Comparison of ENCODE assay signal across 26 cellular contexts in genomic region chr9:97076238-97076637, GRCh38.
"Had no signal": no experiment of that assay in that cellular context is flagged by ENCODE, and none has a peak within 500 bp of the region (broad histone marks: within the 10 kb centered on the region; RNA-seq: fewer than 3 reads in every experiment).

No MANE protein-coding gene starts in this region.

- H3K9me3 ChIP-seq: adrenal gland, ascending aorta, breast epithelium, esophagus squamous epithelium, gastrocnemius medialis, lower lobe of right lung, mucosa of descending colon, stomach, suprapubic skin had no signal

- DNase-seq: activated B cell treated with CpG ODN at 0.5 μM for 24 hours; activated CD4-positive, alpha-beta T cell treated with anti-CD3 and anti-CD28 coated beads for 36 hours; activated CD4-positive, alpha-beta T cell treated with anti-CD3 and anti-CD28 coated beads, Interleukin-2, amount 50 U/mL, for 4 hours; activated CD8-positive, alpha-beta memory T cell treated with anti-CD3 and anti-CD28 coated beads, Interleukin-2, amount 50 U/mL, for 48 hours; activated naive CD4-positive, alpha-beta T cell; activated T-cell treated with anti-CD3 and anti-CD28 coated beads, Interleukin-2, amount 50 U/mL, for 4 hours; adrenal gland; endodermal cell; esophagus squamous epithelium; gastrocnemius medialis; hypothalamus; lower lobe of right lung; mesendoderm; mucosa of descending colon; naive B cell; occipital lobe; stimulated activated CD4-positive, alpha-beta T cell treated with anti-CD3 and anti-CD28 coated beads, Interleukin-15, amount 100 ng/mL, for 24 hours; stomach; T-helper 1 cell; T-helper 9 cell had no signal

- H3K4me1 ChIP-seq: adrenal gland, ascending aorta, breast epithelium, gastrocnemius medialis, lower lobe of right lung had no signal

- H3K36me3 ChIP-seq: adrenal gland, ascending aorta, breast epithelium, esophagus squamous epithelium, gastrocnemius medialis, lower lobe of right lung, stomach, suprapubic skin had no signal

- H3K4me3 ChIP-seq: adrenal gland, ascending aorta, coronary artery, lower lobe of right lung, mucosa of descending colon, smooth muscle cell had no signal

- H3K4me2 ChIP-seq: smooth muscle cell had no signal

- H3K27ac ChIP-seq: adrenal gland, ascending aorta, breast epithelium, coronary artery, esophagus squamous epithelium, gastrocnemius medialis, lower lobe of right lung, stomach, suprapubic skin had no signal

- ATAC-seq: activated CD4-positive, alpha-beta T cell treated with anti-CD3 and anti-CD28 coated beads for 36 hours; gastrocnemius medialis; mucosa of descending colon; sciatic nerve had no signal
